2 cellular contexts compared by ENCODE assay signal in the genomic region with DNA sequence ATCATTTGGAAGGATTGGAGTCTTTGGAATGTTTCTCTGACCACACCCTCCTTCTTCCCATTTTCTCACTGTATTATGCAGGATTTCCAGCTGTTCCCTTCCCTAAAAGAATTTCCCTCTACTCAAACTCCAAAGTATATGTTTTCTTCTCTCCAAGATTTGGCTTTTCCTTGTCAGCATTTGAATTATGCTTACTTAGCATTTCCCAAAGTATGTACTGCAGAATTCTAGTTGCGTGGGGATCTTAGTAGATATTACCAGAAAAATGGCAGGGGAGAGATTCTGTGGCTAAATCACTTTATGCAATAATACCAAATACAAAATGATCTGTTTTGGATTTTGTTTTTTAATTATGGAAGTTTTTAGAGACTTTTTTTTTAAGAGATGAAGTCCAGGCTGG.
A peak's percentile ranks its signal among the peaks of the same experiment; 100 is the strongest.
TF ChIP-seq lines count a peak whose summit lies in the region.

No MANE protein-coding gene starts in this region.

TF ChIP-seq in A549, 52 proteins besides CTCF, POLR2A, EP300 and RAD21:
- TF ChIP-seq FOXS1 (CRISPR knock-in tag; IDR thresholded peaks at IDR 0.05) (no peak), SMC3 (IDR thresholded peaks at IDR 0.05) (no peak), MAFK (IDR thresholded peaks at IDR 0.05; ENCODE audit: partially characterized antibody) (peak; percentile 80), HOXA7 (CRISPR knock-in tag; IDR thresholded peaks at IDR 0.05) (no peak), CHD4 (IDR thresholded peaks at IDR 0.05; ENCODE audit: borderline replicate concordance) (no peak)

TF ChIP-seq in K562, 482 proteins besides CTCF, POLR2A, EP300 and RAD21:
- TF ChIP-seq MAFK (IDR thresholded peaks at IDR 0.05; ENCODE audit: low read length) (peak; percentile 61; the same call in 1 of the 2 replicates), MYC (IDR thresholded peaks at IDR 0.05; ENCODE audit: low read depth, low read length) (no peak), MYC (CRISPR knock-in tag; IDR thresholded peaks at IDR 0.05; ENCODE audit: borderline replicate concordance, low read depth) (no peak), CBX1 (IDR thresholded peaks at IDR 0.05; ENCODE audit: low read depth) (no peak), NR3C1 (CRISPR knock-in tag; IDR thresholded peaks at IDR 0.05) (no peak), SOX6 (IDR thresholded peaks at IDR 0.05) (no peak), C11orf30 (IDR thresholded peaks at IDR 0.05; ENCODE audit: low read depth) (0 out of 2 replicates have a peak, but pooled peaks have one; percentile 11), RBM22 (IDR thresholded peaks at IDR 0.05; ENCODE audit: low read depth, low read length, poor library complexity, severe bottlenecking) (no peak), MAFF (IDR thresholded peaks at IDR 0.05; ENCODE audit: low read length) (peak; percentile 55), SRF (CRISPR knock-in tag; IDR thresholded peaks at IDR 0.05) (no peak), COPS2 (conservative IDR thresholded peaks at IDR 0.05) (no peak), BCL6 (CRISPR knock-in tag; IDR thresholded peaks at IDR 0.05) (no peak), NCOR1 (IDR thresholded peaks at IDR 0.05) (no peak), CHCHD3 (CRISPR knock-in tag; IDR thresholded peaks at IDR 0.05) (no peak), ZNF316 (IDR thresholded peaks at IDR 0.05) (peak; percentile 48; the same call in 1 of the 2 replicates)
- TF ChIP-seq, protein P1, sequence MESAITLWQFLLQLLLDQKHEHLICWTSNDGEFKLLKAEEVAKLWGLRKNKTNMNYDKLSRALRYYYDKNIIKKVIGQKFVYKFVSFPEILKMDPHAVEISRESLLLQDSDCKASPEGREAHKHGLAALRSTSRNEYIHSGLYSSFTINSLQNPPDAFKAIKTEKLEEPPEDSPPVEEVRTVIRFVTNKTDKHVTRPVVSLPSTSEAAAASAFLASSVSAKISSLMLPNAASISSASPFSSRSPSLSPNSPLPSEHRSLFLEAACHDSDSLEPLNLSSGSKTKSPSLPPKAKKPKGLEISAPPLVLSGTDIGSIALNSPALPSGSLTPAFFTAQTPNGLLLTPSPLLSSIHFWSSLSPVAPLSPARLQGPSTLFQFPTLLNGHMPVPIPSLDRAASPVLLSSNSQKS (CRISPR knock-in tag; IDR thresholded peaks at IDR 0.05) = no peak
- TF ChIP-seq, protein P2, sequence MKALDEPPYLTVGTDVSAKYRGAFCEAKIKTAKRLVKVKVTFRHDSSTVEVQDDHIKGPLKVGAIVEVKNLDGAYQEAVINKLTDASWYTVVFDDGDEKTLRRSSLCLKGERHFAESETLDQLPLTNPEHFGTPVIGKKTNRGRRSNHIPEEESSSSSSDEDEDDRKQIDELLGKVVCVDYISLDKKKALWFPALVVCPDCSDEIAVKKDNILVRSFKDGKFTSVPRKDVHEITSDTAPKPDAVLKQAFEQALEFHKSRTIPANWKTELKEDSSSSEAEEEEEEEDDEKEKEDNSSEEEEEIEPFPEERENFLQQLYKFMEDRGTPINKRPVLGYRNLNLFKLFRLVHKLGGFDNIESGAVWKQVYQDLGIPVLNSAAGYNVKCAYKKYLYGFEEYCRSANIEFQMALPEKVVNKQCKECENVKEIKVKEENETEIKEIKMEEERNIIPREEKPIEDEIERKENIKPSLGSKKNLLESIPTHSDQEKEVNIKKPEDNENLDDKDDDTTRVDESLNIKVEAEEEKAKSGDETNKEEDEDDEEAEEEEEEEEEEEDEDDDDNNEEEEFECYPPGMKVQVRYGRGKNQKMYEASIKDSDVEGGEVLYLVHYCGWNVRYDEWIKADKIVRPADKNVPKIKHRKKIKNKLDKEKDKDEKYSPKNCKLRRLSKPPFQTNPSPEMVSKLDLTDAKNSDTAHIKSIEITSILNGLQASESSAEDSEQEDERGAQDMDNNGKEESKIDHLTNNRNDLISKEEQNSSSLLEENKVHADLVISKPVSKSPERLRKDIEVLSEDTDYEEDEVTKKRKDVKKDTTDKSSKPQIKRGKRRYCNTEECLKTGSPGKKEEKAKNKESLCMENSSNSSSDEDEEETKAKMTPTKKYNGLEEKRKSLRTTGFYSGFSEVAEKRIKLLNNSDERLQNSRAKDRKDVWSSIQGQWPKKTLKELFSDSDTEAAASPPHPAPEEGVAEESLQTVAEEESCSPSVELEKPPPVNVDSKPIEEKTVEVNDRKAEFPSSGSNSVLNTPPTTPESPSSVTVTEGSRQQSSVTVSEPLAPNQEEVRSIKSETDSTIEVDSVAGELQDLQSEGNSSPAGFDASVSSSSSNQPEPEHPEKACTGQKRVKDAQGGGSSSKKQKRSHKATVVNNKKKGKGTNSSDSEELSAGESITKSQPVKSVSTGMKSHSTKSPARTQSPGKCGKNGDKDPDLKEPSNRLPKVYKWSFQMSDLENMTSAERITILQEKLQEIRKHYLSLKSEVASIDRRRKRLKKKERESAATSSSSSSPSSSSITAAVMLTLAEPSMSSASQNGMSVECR (CRISPR knock-in tag; IDR thresholded peaks at IDR 0.05) = no peak
- TF ChIP-seq, protein P3, sequence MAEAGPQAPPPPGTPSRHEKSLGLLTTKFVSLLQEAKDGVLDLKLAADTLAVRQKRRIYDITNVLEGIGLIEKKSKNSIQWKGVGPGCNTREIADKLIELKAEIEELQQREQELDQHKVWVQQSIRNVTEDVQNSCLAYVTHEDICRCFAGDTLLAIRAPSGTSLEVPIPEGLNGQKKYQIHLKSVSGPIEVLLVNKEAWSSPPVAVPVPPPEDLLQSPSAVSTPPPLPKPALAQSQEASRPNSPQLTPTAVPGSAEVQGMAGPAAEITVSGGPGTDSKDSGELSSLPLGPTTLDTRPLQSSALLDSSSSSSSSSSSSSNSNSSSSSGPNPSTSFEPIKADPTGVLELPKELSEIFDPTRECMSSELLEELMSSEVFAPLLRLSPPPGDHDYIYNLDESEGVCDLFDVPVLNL (CRISPR knock-in tag; IDR thresholded peaks at IDR 0.05; ENCODE audit: low read depth) = no peak
